Comparison of ENCODE assay signal across 11 cellular contexts in genomic region chr3:49917806-49918589, GRCh38. TPM values are rescaled to one million over a fixed set of nuclear protein-coding genes. Genes with fewer than 3 reads are reported as not detected.
"Had no signal": no experiment of that assay in that cellular context is flagged by ENCODE, and none has a peak within 500 bp of the region (broad histone marks: within the 10 kb centered on the region; RNA-seq: fewer than 3 reads in every experiment).

No MANE protein-coding gene starts in this region.

RNA-seq across cellular contexts. Expression of gene CAMKV, which starts 48.3 kb away (rescaled TPM):
- total RNA-seq: activated CD4-positive, alpha-beta memory T cell treated with anti-CD3 and anti-CD28 coated beads, Interleukin-2, amount 10 ng/mL, durations not matched to agents 7 days and 5 days; activated CD4-positive, alpha-beta T cell treated with anti-CD3 and anti-CD28 coated beads, Interleukin-2, amount 10 ng/mL, durations not matched to agents 7 days and 5 days; aorta; body of pancreas; dermis microvascular lymphatic vessel endothelial cell; glomerular endothelial cell; left lung; lower lobe of right lung; natural killer cell treated with Interleukin-12 subunit alpha and Interleukin-12 subunit beta and Interleukin-15 and Interleukin-18, amount 100 ng/mL, for 72 hours; osteocyte; posterior vena cava had no signal
- polyA plus RNA-seq: aorta had no signal
